14 cellular contexts compared by ENCODE assay signal in genomic region chr5:108634251-108634950, GRCh38.
A peak's percentile ranks its signal among the peaks of the same experiment; 100 is the strongest.
DNase-seq lines count a peak whose midpoint lies in the region; ATAC-seq and TF ChIP-seq lines count a peak whose summit lies in the region.
"Had no signal": no experiment of that assay in that cellular context is flagged by ENCODE, and none has a peak within 500 bp of the region (broad histone marks: within the 10 kb centered on the region; RNA-seq: fewer than 3 reads in every experiment).

No MANE protein-coding gene starts in this region.

- peaks cover 8% of the 10 kb centered on the region for H3K4me1 Mint-ChIP-seq in glutamatergic neuron (ENCODE audit: low read depth, unreplicated experiment)
- H3K4me1 Mint-ChIP-seq: activated naive CD4-positive, alpha-beta T cell treated with anti-CD3 and anti-CD28 coated beads, Interleukin-2, amount 10 ng/mL, durations not matched to agents 7 days and 5 days had no signal

- peaks cover 23% of the 10 kb centered on the region for H3K4me1 ChIP-seq in adipocyte (ENCODE audit: control insufficient read depth, insufficient read depth, low read length)

- no peak overlapping the region for H3K9ac ChIP-seq in adipocyte (ENCODE audit: low read length)

- no peaks in the 10 kb centered on the region for H3K9me3 ChIP-seq in adipocyte (ENCODE audit: control insufficient read depth, low read length)
- H3K9me3 ChIP-seq: vagina had no signal

- no peaks in the 10 kb centered on the region for H3K36me3 ChIP-seq in adipocyte (ENCODE audit: control insufficient read depth, insufficient read depth, low read length, severe bottlenecking)
- H3K36me3 ChIP-seq: vagina had no signal

- H3K4me3 Mint-ChIP-seq in glutamatergic neuron (ENCODE audit: unreplicated experiment): no peak overlapping the region
- H3K4me3 Mint-ChIP-seq: activated naive CD4-positive, alpha-beta T cell treated with anti-CD3 and anti-CD28 coated beads, Interleukin-2, amount 10 ng/mL, durations not matched to agents 7 days and 5 days had no signal

- H3K27ac Mint-ChIP-seq in glutamatergic neuron (ENCODE audit: unreplicated experiment): no peak overlapping the region
- H3K27ac Mint-ChIP-seq: activated naive CD4-positive, alpha-beta T cell treated with anti-CD3 and anti-CD28 coated beads, Interleukin-2, amount 10 ng/mL, durations not matched to agents 7 days and 5 days had no signal

- no peaks in the 10 kb centered on the region for H3K9me3 Mint-ChIP-seq in glutamatergic neuron (ENCODE audit: unreplicated experiment)
- H3K9me3 Mint-ChIP-seq: activated naive CD4-positive, alpha-beta T cell treated with anti-CD3 and anti-CD28 coated beads, Interleukin-2, amount 10 ng/mL, durations not matched to agents 7 days and 5 days had no signal

- no peaks in the 10 kb centered on the region for H3K27me3 Mint-ChIP-seq in glutamatergic neuron (ENCODE audit: unreplicated experiment)

- peak overlapping the region; percentile 26 for H3K4me3 ChIP-seq in adipocyte (ENCODE audit: low read length)
- H3K4me3 ChIP-seq: vagina had no signal

- peaks cover 5% of the 10 kb centered on the region for H3K36me3 Mint-ChIP-seq in glutamatergic neuron (ENCODE audit: unreplicated experiment)
- H3K36me3 Mint-ChIP-seq: activated naive CD4-positive, alpha-beta T cell treated with anti-CD3 and anti-CD28 coated beads, Interleukin-2, amount 10 ng/mL, durations not matched to agents 7 days and 5 days had no signal

- ATAC-seq in GM18498 (IDR thresholded peaks at IDR 0.05; ENCODE audit: unreplicated experiment) (peak; percentile 30), GM21367 (IDR thresholded peaks at IDR 0.05; ENCODE audit: unreplicated experiment) (peak; percentile 32), HG02884 (IDR thresholded peaks at IDR 0.05; ENCODE audit: unreplicated experiment) (peak; percentile 47)
- ATAC-seq: esophagus mucosa had no signal

- DNase-seq in adipocyte (ENCODE audit: low read depth): no peak
- no peak for DNase-seq in stimulated activated CD4-positive, alpha-beta T cell treated with anti-CD3 and anti-CD28 coated beads, Interleukin-1b, Interleukin-23, amount 100 ng/mL, for 48 hours
- DNase-seq in MV-4-11 (lab: John Stamatoyannopoulos, UW): no peak
- DNase-seq in SHP77 (lab: John Stamatoyannopoulos, UW): no peak
- no peak for DNase-seq in glutamatergic neuron
- DNase-seq: activated naive CD4-positive, alpha-beta T cell treated with anti-CD3 and anti-CD28 coated beads, Interleukin-2, amount 10 ng/mL, durations not matched to agents 7 days and 5 days; DMS 273 treated with DMSO at 0.1 percent for 48 hours; NCI-H1092 treated with DMSO at 0.1 percent for 48 hours; occipital lobe had no signal

- TF ChIP-seq CTCF in glutamatergic neuron (IDR thresholded peaks at IDR 0.05; ENCODE audit: partially characterized antibody, unreplicated experiment): no peak

- H3K27me3 ChIP-seq in adipocyte (replicated peaks; ENCODE audit: control insufficient read depth, insufficient read depth, low read length): no peaks in the 10 kb centered on the region
- H3K27me3 ChIP-seq: vagina had no signal
